ENCODE assay signal across 20 cellular contexts in the genomic region with DNA sequence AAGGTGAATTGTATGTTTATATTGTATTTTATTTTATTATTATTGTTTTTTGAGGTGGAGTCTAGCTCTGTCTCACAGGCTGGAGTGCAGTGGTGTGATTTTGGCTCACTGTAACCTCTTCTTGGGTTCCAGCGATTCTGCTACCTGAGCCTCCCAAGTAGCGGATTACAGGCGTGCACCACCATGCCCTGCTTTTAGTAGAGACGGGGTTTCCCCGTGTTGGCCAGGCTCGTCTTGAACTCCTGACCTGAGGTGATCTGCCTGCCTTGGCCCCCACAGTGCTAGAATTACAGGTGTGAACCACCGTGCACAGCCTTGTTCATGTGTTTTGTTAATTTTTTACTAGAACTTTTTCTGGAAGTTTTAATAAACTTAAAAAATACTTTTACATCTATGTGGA. TPM values are rescaled to one million over a fixed set of nuclear protein-coding genes. Genes with fewer than 3 reads are reported as not detected.
A peak's percentile ranks its signal among the peaks of the same experiment; 100 is the strongest.
DNase-seq lines count a peak whose midpoint lies in the region; ATAC-seq and TF ChIP-seq lines count a peak whose summit lies in the region.
"Had no signal": no experiment of that assay in that cellular context is flagged by ENCODE, and none has a peak within 500 bp of the region (broad histone marks: within the 10 kb centered on the region; RNA-seq: fewer than 3 reads in every experiment).

No MANE protein-coding gene starts in this region.

- DNase-seq in activated CD4-positive, alpha-beta memory T cell treated with anti-CD3 and anti-CD28 coated beads for 36 hours, result peak; percentile 39
- DNase-seq in activated CD4-positive, alpha-beta memory T cell treated with anti-CD3 and anti-CD28 coated beads, Interleukin-2, amount 10 ng/mL, durations not matched to agents 7 days and 5 days, result no peak
- DNase-seq in T-helper 17 cell, result no peak
- peak in 1 of 3 experiments; percentile 20 for DNase-seq in effector memory CD8-positive, alpha-beta T cell
- DNase-seq in neural crest cell (ENCODE audit: low read depth, low spot score), result no peak
- DNase-seq in NCI-H510A (lab: John Stamatoyannopoulos, UW), result no peak
- DNase-seq in HFFc6, result no peak
- DNase-seq: 8988T; activated T-cell treated with anti-CD3 and anti-CD28 coated beads, Interleukin-2, amount 50 U/mL, for 1 hour; AML-193; GM23248; heart right ventricle; KBM-7; left lung; NCI-H1930; NCI-H2227 treated with DMSO at 0.1 percent for 48 hours; NCI-H82; stimulated activated CD4-positive, alpha-beta T cell treated with anti-CD3 and anti-CD28 coated beads, Interleukin-12 subunit alpha, Interleukin-12 subunit beta, amount 100 ng/mL, for 4 hours had no signal

- CTCF ChIA-PET in activated CD4-positive, alpha-beta memory T cell treated with anti-CD3 and anti-CD28 coated beads for 36 hours (lab: Charles Lee), result interaction anchor here (1.0 to 1.2 kb wide), 2 partner anchors 25 to 42 kb away, joined by 3 to 4 read pairs; no protein-coding TSS in a partner anchor
- CTCF ChIA-PET in activated CD4-positive, alpha-beta memory T cell treated with anti-CD3 and anti-CD28 coated beads, Interleukin-2, amount 10 ng/mL, durations not matched to agents 7 days and 5 days (lab: Charles Lee), result interaction anchor here (1.4 kb wide), 1 partner anchor 25 kb away, joined by 3 read pairs; no protein-coding TSS in a partner anchor

- peaks cover 1% of the 10 kb centered on the region for H3K27me3 Mint-ChIP-seq in activated CD4-positive, alpha-beta memory T cell treated with anti-CD3 and anti-CD28 coated beads for 36 hours
- H3K27me3 Mint-ChIP-seq in activated CD4-positive, alpha-beta memory T cell treated with anti-CD3 and anti-CD28 coated beads, Interleukin-2, amount 10 ng/mL, durations not matched to agents 7 days and 5 days, result no peaks in the 10 kb centered on the region
- no peaks in the 10 kb centered on the region for H3K27me3 Mint-ChIP-seq in T-helper 17 cell
- no peaks in the 10 kb centered on the region for H3K27me3 Mint-ChIP-seq in effector memory CD8-positive, alpha-beta T cell
- no peaks in the 10 kb centered on the region for H3K27me3 Mint-ChIP-seq in neural crest cell (ENCODE audit: low read depth)
- H3K27me3 Mint-ChIP-seq in HFFc6 (ENCODE audit: insufficient read depth), result peaks cover 4% of the 10 kb centered on the region; the same call in 1 of the 2 replicates

- peaks cover 2% of the 10 kb centered on the region for H3K9me3 ChIP-seq in T-helper 17 cell (ENCODE audit: control insufficient read depth, low read length, poor library complexity, severe bottlenecking)
- H3K9me3 ChIP-seq: breast epithelium, left lung had no signal

- H3K27ac Mint-ChIP-seq in activated CD4-positive, alpha-beta memory T cell treated with anti-CD3 and anti-CD28 coated beads for 36 hours, result peak overlapping the region; percentile 90
- H3K27ac Mint-ChIP-seq in activated CD4-positive, alpha-beta memory T cell treated with anti-CD3 and anti-CD28 coated beads, Interleukin-2, amount 10 ng/mL, durations not matched to agents 7 days and 5 days, result no peak overlapping the region
- H3K27ac Mint-ChIP-seq in T-helper 17 cell, result peak overlapping the region; percentile 99
- H3K27ac Mint-ChIP-seq in effector memory CD8-positive, alpha-beta T cell, result peak overlapping the region in 1 of 2 donors; percentile 91
- no peak overlapping the region for H3K27ac Mint-ChIP-seq in neural crest cell (ENCODE audit: unreplicated experiment)
- no peak overlapping the region for H3K27ac Mint-ChIP-seq in HFFc6

- intact Hi-C loops in activated CD4-positive, alpha-beta memory T cell treated with anti-CD3 and anti-CD28 coated beads for 36 hours (cut with micrococcal nuclease), result loop anchor here (5.0 kb wide), 3 partner anchors 1172 to 1367 kb away; partner anchors contain the start of genes EMP1, GSG1 and HEBP1

- ATAC-seq in T-helper 17 cell (no peak), HG03460 (IDR thresholded peaks at IDR 0.05; ENCODE audit: unreplicated experiment) (no peak)
- no peak for ATAC-seq in effector memory CD8-positive, alpha-beta T cell (replicated peaks)
- ATAC-seq: heart right ventricle, left lung had no signal

- POLR2A ChIA-PET in activated CD4-positive, alpha-beta memory T cell treated with anti-CD3 and anti-CD28 coated beads for 36 hours (lab: Charles Lee), result interaction anchor here (1.0 to 2.5 kb wide), 2 partner anchors 24 to 25 kb away, joined by 3 to 7 read pairs; no protein-coding TSS in a partner anchor
- POLR2A ChIA-PET in activated CD4-positive, alpha-beta memory T cell treated with anti-CD3 and anti-CD28 coated beads, Interleukin-2, amount 10 ng/mL, durations not matched to agents 7 days and 5 days (lab: Charles Lee), result interaction anchor here (1.1 to 7.1 kb wide), 5 partner anchors 16 to 115 kb away, joined by 3 to 107 read pairs (median 3); no protein-coding TSS in a partner anchor

- H3K36me3 Mint-ChIP-seq in activated CD4-positive, alpha-beta memory T cell treated with anti-CD3 and anti-CD28 coated beads for 36 hours, result peaks cover 22% of the 10 kb centered on the region
- peaks cover 54% of the 10 kb centered on the region for H3K36me3 Mint-ChIP-seq in activated CD4-positive, alpha-beta memory T cell treated with anti-CD3 and anti-CD28 coated beads, Interleukin-2, amount 10 ng/mL, durations not matched to agents 7 days and 5 days (ENCODE audit: low read depth)
- H3K36me3 Mint-ChIP-seq in T-helper 17 cell (ENCODE audit: low read depth), result peaks cover 3% of the 10 kb centered on the region
- H3K36me3 Mint-ChIP-seq in effector memory CD8-positive, alpha-beta T cell (ENCODE audit: insufficient read depth), result peaks cover 40% of the 10 kb centered on the region
- peaks cover 20% of the 10 kb centered on the region for H3K36me3 Mint-ChIP-seq in neural crest cell (ENCODE audit: low read depth)
- H3K36me3 Mint-ChIP-seq in HFFc6 (ENCODE audit: low read depth), result peaks cover 21% of the 10 kb centered on the region

- TF ChIP-seq CTCF in neural crest cell (conservative IDR thresholded peaks at IDR 0.05) (no peak), HFFc6 (IDR thresholded peaks at IDR 0.05) (no peak)

- no peaks in the 10 kb centered on the region for H3K9me3 Mint-ChIP-seq in activated CD4-positive, alpha-beta memory T cell treated with anti-CD3 and anti-CD28 coated beads for 36 hours
- no peaks in the 10 kb centered on the region for H3K9me3 Mint-ChIP-seq in activated CD4-positive, alpha-beta memory T cell treated with anti-CD3 and anti-CD28 coated beads, Interleukin-2, amount 10 ng/mL, durations not matched to agents 7 days and 5 days
- no peaks in the 10 kb centered on the region for H3K9me3 Mint-ChIP-seq in effector memory CD8-positive, alpha-beta T cell
- H3K9me3 Mint-ChIP-seq in neural crest cell, result peaks cover 5% of the 10 kb centered on the region
- H3K9me3 Mint-ChIP-seq in HFFc6, result peaks cover 5% of the 10 kb centered on the region

- H3K4me1 Mint-ChIP-seq in activated CD4-positive, alpha-beta memory T cell treated with anti-CD3 and anti-CD28 coated beads for 36 hours (ENCODE audit: low read depth), result peaks cover 60% of the 10 kb centered on the region
- H3K4me1 Mint-ChIP-seq in activated CD4-positive, alpha-beta memory T cell treated with anti-CD3 and anti-CD28 coated beads, Interleukin-2, amount 10 ng/mL, durations not matched to agents 7 days and 5 days, result peaks cover 50% of the 10 kb centered on the region
- H3K4me1 Mint-ChIP-seq in T-helper 17 cell (peaks cover 34% of the 10 kb centered on the region), neural crest cell (peaks cover 65% of the 10 kb centered on the region), HFFc6 (ENCODE audit: low read depth) (peaks cover 70% of the 10 kb centered on the region)
- H3K4me1 Mint-ChIP-seq in effector memory CD8-positive, alpha-beta T cell (ENCODE audit: low read depth in 2 of 2), result peaks cover 29 to 69% of the 10 kb centered on the region in 2 donors

- H3K4me3 Mint-ChIP-seq in activated CD4-positive, alpha-beta memory T cell treated with anti-CD3 and anti-CD28 coated beads for 36 hours, result no peak overlapping the region
- no peak overlapping the region for H3K4me3 Mint-ChIP-seq in activated CD4-positive, alpha-beta memory T cell treated with anti-CD3 and anti-CD28 coated beads, Interleukin-2, amount 10 ng/mL, durations not matched to agents 7 days and 5 days
- H3K4me3 Mint-ChIP-seq in T-helper 17 cell (peak overlapping the region; percentile 21), neural crest cell (peak overlapping the region; percentile 58), HFFc6 (no peak overlapping the region)
- H3K4me3 Mint-ChIP-seq in effector memory CD8-positive, alpha-beta T cell, result peak overlapping the region; percentile 54 to 75

RNA-seq across cellular contexts. Expression of gene ATF7IP, which starts 3.8 kb away (rescaled TPM):
- total RNA-seq in activated CD4-positive, alpha-beta memory T cell treated with anti-CD3 and anti-CD28 coated beads for 36 hours, result 10 to 100 TPM; 93.0 to 94.1 TPM
- total RNA-seq in activated CD4-positive, alpha-beta memory T cell treated with anti-CD3 and anti-CD28 coated beads, Interleukin-2, amount 10 ng/mL, durations not matched to agents 7 days and 5 days, result 100 to 1,000 TPM; 129 to 134 TPM
- total RNA-seq in T-helper 17 cell (100 to 1,000 TPM; 153 to 164 TPM), neural crest cell (204 and 212 TPM in 2 replicates)
- 10 to 100 TPM; 38.3 to 47.3 (median 41.7) TPM for total RNA-seq in HFFc6 (2021; fragmentation: NEBNext Ultra II Directional; extraction: Animal tissue kit (Norgen Biotek cat#: 25700))

Comparison
In these comparisons a context has a peak if more than half of its experiments do, and no peak if none do; other contexts are left out.
1. H3K27ac Mint-ChIP-seq: peak in activated CD4-positive, alpha-beta memory T cell treated with anti-CD3 and anti-CD28 coated beads for 36 hours (single experiment) and T-helper 17 cell (single experiment); none in activated CD4-positive, alpha-beta memory T cell treated with anti-CD3 and anti-CD28 coated beads, Interleukin-2, amount 10 ng/mL, durations not matched to agents 7 days and 5 days (single experiment), neural crest cell (single experiment) and HFFc6 (single experiment).
2. H3K4me3 Mint-ChIP-seq: peak in T-helper 17 cell (single experiment), effector memory CD8-positive, alpha-beta T cell (2 of 2) and neural crest cell (single experiment); none in activated CD4-positive, alpha-beta memory T cell treated with anti-CD3 and anti-CD28 coated beads for 36 hours (single experiment), activated CD4-positive, alpha-beta memory T cell treated with anti-CD3 and anti-CD28 coated beads, Interleukin-2, amount 10 ng/mL, durations not matched to agents 7 days and 5 days (single experiment) and HFFc6 (single experiment).